Comparison of ENCODE assay signal across 9 cellular contexts in the genomic region with DNA sequence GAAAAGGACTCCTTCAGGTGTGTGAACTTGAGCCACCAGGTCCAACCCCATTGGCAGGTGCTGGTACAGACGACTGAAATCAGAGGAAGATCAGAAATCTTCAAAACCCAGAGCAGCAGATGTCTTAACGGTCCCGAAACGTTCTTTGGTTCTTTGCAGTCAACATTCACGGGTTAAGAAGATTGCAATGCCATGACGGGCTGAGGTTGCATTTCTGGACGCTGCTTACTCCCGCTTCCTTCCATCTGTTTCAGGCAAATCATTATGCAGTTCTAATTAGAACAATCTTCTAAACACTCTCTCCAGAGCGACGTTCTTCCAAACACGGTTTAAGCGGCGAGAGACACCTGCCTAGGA. TPM values are rescaled to one million over a fixed set of nuclear protein-coding genes. Genes with fewer than 3 reads are reported as not detected.
DNase-seq lines count a peak whose midpoint lies in the region; ATAC-seq and TF ChIP-seq lines count a peak whose summit lies in the region.
"Had no signal": no experiment of that assay in that cellular context is flagged by ENCODE, and none has a peak within 500 bp of the region (broad histone marks: within the 10 kb centered on the region; RNA-seq: fewer than 3 reads in every experiment).

No MANE protein-coding gene starts in this region.

- CTCF ChIA-PET in activated naive CD4-positive, alpha-beta T cell treated with anti-CD3 and anti-CD28 coated beads for 36 hours (lab: Charles Lee) = no interaction called here

- H3K27me3 ChIP-seq in left lung (peaks cover 18 to 29% of the 10 kb centered on the region in 2 donors), testis (no peaks in the 10 kb centered on the region)

- H3K27me3 Mint-ChIP-seq in activated naive CD4-positive, alpha-beta T cell treated with anti-CD3 and anti-CD28 coated beads for 36 hours (ENCODE audit: low read depth) = peaks cover 23% of the 10 kb centered on the region

- H3K4me1 Mint-ChIP-seq in activated naive CD4-positive, alpha-beta T cell treated with anti-CD3 and anti-CD28 coated beads for 36 hours (ENCODE audit: low read depth) = no peaks in the 10 kb centered on the region

- TF ChIP-seq CTCF in cardiac fibroblast (IDR thresholded peaks at IDR 0.05; ENCODE audit: low read depth, low read length) (no peak), left lung (IDR thresholded peaks at IDR 0.05) (no peak), testis (IDR thresholded peaks at IDR 0.05) (no peak)

- intact Hi-C loops in left lung (cut with DNase I) (no loop called here), testis (cut with DNase I; ENCODE audit: low total_unique reads) (no loop called here)
- intact Hi-C loops in activated naive CD4-positive, alpha-beta T cell treated with anti-CD3 and anti-CD28 coated beads for 36 hours (cut with micrococcal nuclease) = no loop called here

- no peak for ATAC-seq in left lung

- peak overlapping the region; percentile 41 to 47 for H3K4me3 ChIP-seq in cardiac fibroblast (replicated peaks in 1 of 2; ENCODE audit: low read depth in 2 of 2, low read length in 2 of 2)
- H3K4me3 ChIP-seq in left lung = peak overlapping the region; percentile 21 to 25
- H3K4me3 ChIP-seq in testis = peak overlapping the region; percentile 24 to 52

- DNase-seq in DMS79 treated with DMSO at 0.1 percent for 48 hours (lab: John Stamatoyannopoulos, UW) (peak; percentile 55), DMS79 (lab: John Stamatoyannopoulos, UW) (no peak), cardiac fibroblast (ENCODE audit: low read depth in 2 of 2) (peak in 1 of 2 donors; percentile 4), left lung (no peak), testis (no peak), substantia nigra (lab: John Stamatoyannopoulos, UW) (no peak)
- no peak for DNase-seq in activated naive CD4-positive, alpha-beta T cell treated with anti-CD3 and anti-CD28 coated beads for 36 hours
- DNase-seq in stimulated activated CD4-positive, alpha-beta T cell treated with anti-CD3 and anti-CD28 coated beads, Interleukin-2, amount 100 ng/mL, for 24 hours = no peak
- DNase-seq: activated CD4-positive, alpha-beta memory T cell treated with anti-CD3 and anti-CD28 coated beads for 36 hours had no signal

- H3K9me3 ChIP-seq in left lung (no peaks in the 10 kb centered on the region), testis (no peaks in the 10 kb centered on the region)

- WGBS in testis, 2 donors = 3 to 4% methylated on average over 13 of the region's 13 CpGs

- H3K36me3 Mint-ChIP-seq in activated naive CD4-positive, alpha-beta T cell treated with anti-CD3 and anti-CD28 coated beads for 36 hours (ENCODE audit: low read depth) = no peaks in the 10 kb centered on the region
- H3K36me3 Mint-ChIP-seq: activated CD4-positive, alpha-beta memory T cell treated with anti-CD3 and anti-CD28 coated beads for 36 hours had no signal

- H3K27ac Mint-ChIP-seq in activated naive CD4-positive, alpha-beta T cell treated with anti-CD3 and anti-CD28 coated beads for 36 hours = no peak overlapping the region
- H3K27ac Mint-ChIP-seq: activated CD4-positive, alpha-beta memory T cell treated with anti-CD3 and anti-CD28 coated beads for 36 hours had no signal

- no peaks in the 10 kb centered on the region for H3K36me3 ChIP-seq in left lung
- H3K36me3 ChIP-seq in testis (ENCODE audit: low read depth, missing control alignments) = no peaks in the 10 kb centered on the region

- no peak overlapping the region for H3K4me3 Mint-ChIP-seq in activated naive CD4-positive, alpha-beta T cell treated with anti-CD3 and anti-CD28 coated beads for 36 hours
- H3K4me3 Mint-ChIP-seq: activated CD4-positive, alpha-beta memory T cell treated with anti-CD3 and anti-CD28 coated beads for 36 hours had no signal

- TF ChIP-seq POLR2A in testis (IDR thresholded peaks at IDR 0.05) = no peak

- no peaks in the 10 kb centered on the region for H3K9me3 Mint-ChIP-seq in activated naive CD4-positive, alpha-beta T cell treated with anti-CD3 and anti-CD28 coated beads for 36 hours

- H3K4me1 ChIP-seq in left lung = no peaks in the 10 kb centered on the region
- no peaks in the 10 kb centered on the region for H3K4me1 ChIP-seq in testis

- no peak overlapping the region for H3K27ac ChIP-seq in left lung
- no peak overlapping the region for H3K27ac ChIP-seq in testis
- no peak overlapping the region for H3K27ac ChIP-seq in substantia nigra (ENCODE audit: low read depth, low read length, poor library complexity, severe bottlenecking)

RNA-seq across cellular contexts. Expression of gene LUZP2, which starts 0.5 kb away (rescaled TPM):
- total RNA-seq in left lung = 1 to 10 TPM in 1 of 2 donors, not detected in 1; 1.2 TPM
- total RNA-seq in testis = under 1 TPM; 0.63 to 0.74 TPM
- polyA plus RNA-seq in testis (ENCODE audit: insufficient read depth, low read depth, low replicate concordance) = 0.98 TPM
- not detected for total RNA-seq in activated naive CD4-positive, alpha-beta T cell treated with anti-CD3 and anti-CD28 coated beads for 36 hours
- total RNA-seq: activated CD4-positive, alpha-beta memory T cell treated with anti-CD3 and anti-CD28 coated beads for 36 hours had no signal
